ENCODE assay signal across 8 cellular contexts in the genomic region with DNA sequence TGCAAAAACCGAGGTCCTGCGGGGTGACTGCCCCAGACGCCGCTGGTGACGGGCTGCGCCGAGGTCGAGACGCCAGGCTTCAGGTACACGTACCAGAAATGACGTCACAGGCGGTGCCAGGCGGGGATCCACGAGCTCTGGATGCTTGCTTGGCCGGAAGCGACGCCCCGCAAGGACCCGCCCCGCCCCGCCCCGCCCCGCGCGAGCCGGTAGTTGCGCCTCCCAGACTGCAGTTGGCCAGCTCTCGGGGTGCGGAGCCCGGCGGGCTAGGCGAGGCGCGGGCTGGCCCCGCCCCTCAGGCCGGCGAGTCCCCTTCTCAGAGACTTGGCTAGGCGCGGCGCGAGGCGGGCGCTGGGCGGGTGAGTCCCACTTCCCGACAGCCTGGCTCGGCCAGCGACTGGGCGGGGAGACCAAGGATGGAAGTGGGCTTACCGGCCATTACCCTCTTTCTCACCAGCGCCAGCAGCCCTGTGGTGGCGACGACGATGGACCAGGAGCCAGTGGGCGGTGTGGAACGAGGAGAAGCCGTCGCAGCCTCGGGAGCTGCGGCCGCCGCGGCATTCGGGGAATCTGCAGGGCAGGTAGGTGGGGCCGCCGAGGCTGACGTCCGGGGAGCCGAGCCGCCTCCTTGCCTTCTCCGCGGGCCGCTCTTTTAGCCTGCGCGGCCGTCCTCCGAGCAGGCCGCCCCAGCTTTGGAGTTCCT. TPM values are rescaled to one million over a fixed set of nuclear protein-coding genes. Genes with fewer than 3 reads are reported as not detected.
A peak's percentile ranks its signal among the peaks of the same experiment; 100 is the strongest.
DNase-seq lines count a peak whose midpoint lies in the region; ATAC-seq and TF ChIP-seq lines count a peak whose summit lies in the region.

A gene with protein sequence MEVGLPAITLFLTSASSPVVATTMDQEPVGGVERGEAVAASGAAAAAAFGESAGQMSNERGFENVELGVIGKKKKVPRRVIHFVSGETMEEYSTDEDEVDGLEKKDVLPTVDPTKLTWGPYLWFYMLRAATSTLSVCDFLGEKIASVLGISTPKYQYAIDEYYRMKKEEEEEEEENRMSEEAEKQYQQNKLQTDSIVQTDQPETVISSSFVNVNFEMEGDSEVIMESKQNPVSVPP (plus strand): TSS at position 225 of the 703 bp plus-strand sequence. CDS start 192 bp downstream, at position 417.

- no peaks in the 10 kb centered on the region for H3K27me3 ChIP-seq in OCI-LY3 (ENCODE audit: low read depth, low read length)

- H3K4me3 Mint-ChIP-seq in endothelial cell (ENCODE audit: unreplicated experiment): peak within 1 kb of the TSS; percentile 92
- H3K4me3 Mint-ChIP-seq in mesothelial cell of epicardium: peak within 1 kb of the TSS; percentile 97

- no peaks in the 10 kb centered on the region for H3K9me3 Mint-ChIP-seq in endothelial cell (ENCODE audit: unreplicated experiment)
- no peaks in the 10 kb centered on the region for H3K9me3 Mint-ChIP-seq in mesothelial cell of epicardium

- H3K27ac ChIP-seq in OCI-LY3 (ENCODE audit: low read length): peak within 1 kb of the TSS; percentile 75

- H3K27me3 Mint-ChIP-seq in endothelial cell (ENCODE audit: unreplicated experiment) (no peaks in the 10 kb centered on the region), mesothelial cell of epicardium (ENCODE audit: low read depth) (no peaks in the 10 kb centered on the region)

- peak within 1 kb of the TSS; percentile 95 for H2AFZ ChIP-seq in OCI-LY3 (ENCODE audit: low read depth, low read length)

- peak within 1 kb of the TSS; percentile 78 for H3K4me2 ChIP-seq in OCI-LY3 (ENCODE audit: low read length)

- peak; percentile 93 for ATAC-seq in GM21528 (IDR thresholded peaks at IDR 0.05; ENCODE audit: low FRiP score, unreplicated experiment)

- peaks cover 9% of the 10 kb centered on the region for H3K4me1 ChIP-seq in OCI-LY3 (ENCODE audit: low read length)

- peaks cover 6% of the 10 kb centered on the region; the same call in 1 of the 2 replicates for H3K79me2 ChIP-seq in OCI-LY3 (ENCODE audit: low read length)

- no peak for TF ChIP-seq CTCF in OCI-LY3 (IDR thresholded peaks at IDR 0.05; ENCODE audit: low read depth, low read length)
- TF ChIP-seq CTCF in endothelial cell (IDR thresholded peaks at IDR 0.05; ENCODE audit: unreplicated experiment): no peak
- no peak for TF ChIP-seq CTCF in mesothelial cell of epicardium (IDR thresholded peaks at IDR 0.05; ENCODE audit: unreplicated experiment)

- H3K9ac ChIP-seq in OCI-LY3 (ENCODE audit: low read length): peak within 1 kb of the TSS; percentile 81

- H3K4me3 ChIP-seq in OCI-LY3 (ENCODE audit: low read length): peak within 1 kb of the TSS; percentile 91

- H3K4me1 Mint-ChIP-seq in endothelial cell (ENCODE audit: unreplicated experiment): peaks cover 7% of the 10 kb centered on the region
- H3K4me1 Mint-ChIP-seq in mesothelial cell of epicardium: peaks cover 18% of the 10 kb centered on the region

- peak within 1 kb of the TSS; percentile 69 for H3K27ac Mint-ChIP-seq in endothelial cell (ENCODE audit: unreplicated experiment)
- H3K27ac Mint-ChIP-seq in mesothelial cell of epicardium: peak within 1 kb of the TSS; percentile 100

- H3K36me3 Mint-ChIP-seq in endothelial cell (ENCODE audit: low read depth, unreplicated experiment) (no peaks in the 10 kb centered on the region), mesothelial cell of epicardium (peaks cover 4% of the 10 kb centered on the region)

- H4K20me1 ChIP-seq in OCI-LY3 (ENCODE audit: insufficient read depth, low read length): no peaks in the 10 kb centered on the region

- DNase-seq in DMS 273 (lab: John Stamatoyannopoulos, UW; ENCODE audit: unreplicated experiment) (peak; percentile 98), HuH-7.5 (ENCODE audit: low spot score) (peak; percentile 88), endothelial cell (ENCODE audit: low spot score) (peak; percentile 89), mesothelial cell of epicardium (ENCODE audit: low spot score in 2 of 2, unreplicated experiment in 2 of 2) (peak; percentile 90 to 92)
- peak; percentile 98 for DNase-seq in activated CD8-positive, alpha-beta memory T cell treated with anti-CD3 and anti-CD28 coated beads, Interleukin-2, amount 50 U/mL, for 48 hours
- peak; percentile 97 to 98 for DNase-seq in stimulated activated CD8-positive, alpha-beta memory T cell treated with anti-CD3 and anti-CD28 coated beads, Interleukin-15, amount 100 ng/mL, for 4 hours (ENCODE audit: low read depth in 2 of 2)

- no peaks in the 10 kb centered on the region for H3K9me3 ChIP-seq in OCI-LY3 (ENCODE audit: insufficient read depth, low read length)

- H3K36me3 ChIP-seq in OCI-LY3 (replicated peaks; ENCODE audit: low read depth, low read length): no peaks in the 10 kb centered on the region

RNA-seq across cellular contexts. Expression of the gene that starts here (rescaled TPM):
- 25.6 TPM for total RNA-seq in endothelial cell (ENCODE audit: unreplicated experiment)
- 48.5 to 53.0 TPM (median 49.3 TPM) in 3 replicates for total RNA-seq in mesothelial cell of epicardium

Comparison
In these comparisons a context has a peak if more than half of its experiments do, and no peak if none do; other contexts are left out.
1. Peak in every context shown above with its lines: DNase-seq, ATAC-seq, H3K4me3 ChIP-seq and H3K27ac ChIP-seq.